ENCODE assay signal across 8 cellular contexts in the genomic region with DNA sequence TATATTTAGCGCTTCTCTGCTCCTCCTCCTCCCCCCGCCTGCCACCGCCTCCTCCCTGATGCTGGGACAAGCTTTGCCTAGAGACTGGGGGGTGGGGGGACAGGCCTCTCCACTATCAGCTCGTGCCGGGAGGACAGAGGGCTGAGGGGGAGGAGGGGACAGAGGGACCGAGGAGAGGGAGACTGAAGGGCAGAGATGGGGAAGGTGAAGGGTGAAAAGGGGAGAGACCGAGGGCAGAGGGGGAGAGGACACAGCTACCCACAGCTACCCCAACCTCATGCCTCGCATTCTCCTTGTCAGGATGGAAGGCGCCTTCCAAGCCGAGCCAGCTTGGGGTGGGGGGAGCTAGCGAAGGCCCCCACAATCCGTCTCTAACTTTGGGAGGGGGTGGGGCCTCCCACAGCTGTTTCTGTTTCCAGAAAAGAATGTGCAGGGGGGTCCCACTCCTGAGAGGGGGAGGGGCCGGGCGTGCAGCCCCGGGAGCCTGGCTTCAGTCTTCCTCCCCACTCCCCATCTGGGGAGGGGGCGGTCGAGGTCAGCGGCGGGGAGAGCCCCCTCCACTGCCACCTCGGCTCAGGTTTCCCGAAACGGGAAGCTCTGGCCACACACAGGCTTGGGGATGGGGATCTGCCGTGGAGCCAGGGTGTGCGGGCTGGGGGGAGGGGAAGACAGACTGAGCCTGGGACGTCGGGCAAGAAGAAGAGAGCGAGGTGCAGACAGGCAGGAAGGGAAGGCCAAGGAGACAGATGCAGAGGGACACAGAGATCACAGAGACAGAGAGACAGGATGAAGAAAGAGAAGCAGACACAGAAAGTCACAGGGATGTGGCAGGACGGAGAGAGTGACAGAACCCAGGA. TPM values are rescaled to one million over a fixed set of nuclear protein-coding genes. Genes with fewer than 3 reads are reported as not detected.
DNase-seq lines count a peak whose midpoint lies in the region; ATAC-seq and TF ChIP-seq lines count a peak whose summit lies in the region.

No MANE protein-coding gene starts in this region.

- 4 to 7% methylated on average over 28 of the region's 28 CpGs for WGBS in heart right ventricle, 2 donors

- no peak for TF ChIP-seq CTCF in heart right ventricle (IDR thresholded peaks at IDR 0.05)

- peaks cover 33% of the 10 kb centered on the region for H3K4me1 Mint-ChIP-seq in activated T-cell treated with anti-CD3 and anti-CD28 coated beads, Interleukin-2, amount 50 U/mL, for 72 hours (ENCODE audit: low read depth)
- H3K4me1 Mint-ChIP-seq in stimulated activated effector memory CD8-positive, alpha-beta T cell treated with anti-CD3 and anti-CD28 coated beads, Interleukin-12 subunit alpha, Interleukin-12 subunit beta, amount 100 ng/mL, for 72 hours, result peaks cover 21% of the 10 kb centered on the region

- no peak overlapping the region for H3K27ac Mint-ChIP-seq in activated T-cell treated with anti-CD3 and anti-CD28 coated beads, Interleukin-2, amount 50 U/mL, for 72 hours
- no peak overlapping the region for H3K27ac Mint-ChIP-seq in stimulated activated effector memory CD8-positive, alpha-beta T cell treated with anti-CD3 and anti-CD28 coated beads, Interleukin-12 subunit alpha, Interleukin-12 subunit beta, amount 100 ng/mL, for 72 hours

- H3K36me3 ChIP-seq in heart right ventricle, result no peaks in the 10 kb centered on the region

- H3K27me3 ChIP-seq in heart right ventricle, result peaks cover 0 to 50% (median 0%) of the 10 kb centered on the region in 7 donors

- no peaks in the 10 kb centered on the region for H3K9me3 Mint-ChIP-seq in activated T-cell treated with anti-CD3 and anti-CD28 coated beads, Interleukin-2, amount 50 U/mL, for 72 hours
- no peaks in the 10 kb centered on the region for H3K9me3 Mint-ChIP-seq in stimulated activated effector memory CD8-positive, alpha-beta T cell treated with anti-CD3 and anti-CD28 coated beads, Interleukin-12 subunit alpha, Interleukin-12 subunit beta, amount 100 ng/mL, for 72 hours

- ATAC-seq in heart right ventricle (peak in 1 of 8 donors; percentile 7), left cardiac atrium (no peak), GM19455 (IDR thresholded peaks at IDR 0.05; ENCODE audit: unreplicated experiment) (no peak), GM18519 (IDR thresholded peaks at IDR 0.05; ENCODE audit: low FRiP score, unreplicated experiment) (no peak), GM19324 (IDR thresholded peaks at IDR 0.05; ENCODE audit: low FRiP score, unreplicated experiment) (no peak)
- no peak for ATAC-seq in activated T-cell treated with anti-CD3 and anti-CD28 coated beads, Interleukin-2, amount 50 U/mL, for 72 hours (replicated peaks in 1 of 2)
- ATAC-seq in stimulated activated effector memory CD8-positive, alpha-beta T cell treated with anti-CD3 and anti-CD28 coated beads, Interleukin-12 subunit alpha, Interleukin-12 subunit beta, amount 100 ng/mL, for 72 hours, result no peak

- DNase-seq in heart right ventricle (peak; percentile 39 to 60), left cardiac atrium (no peak)
- no peak for DNase-seq in activated T-cell treated with anti-CD3 and anti-CD28 coated beads, Interleukin-2, amount 50 U/mL, for 72 hours
- DNase-seq in stimulated activated effector memory CD8-positive, alpha-beta T cell treated with anti-CD3 and anti-CD28 coated beads, Interleukin-12 subunit alpha, Interleukin-12 subunit beta, amount 100 ng/mL, for 72 hours (ENCODE audit: low spot score in 2 of 2), result no peak

- no peaks in the 10 kb centered on the region for H3K9me3 ChIP-seq in heart right ventricle

- H3K4me1 ChIP-seq in heart right ventricle, result peaks cover 3 to 35% (median 21%) of the 10 kb centered on the region in 9 donors

- peak overlapping the region; percentile 65 to 84 for H3K4me3 Mint-ChIP-seq in activated T-cell treated with anti-CD3 and anti-CD28 coated beads, Interleukin-2, amount 50 U/mL, for 72 hours
- H3K4me3 Mint-ChIP-seq in stimulated activated effector memory CD8-positive, alpha-beta T cell treated with anti-CD3 and anti-CD28 coated beads, Interleukin-12 subunit alpha, Interleukin-12 subunit beta, amount 100 ng/mL, for 72 hours, result peak overlapping the region; percentile 59

- peak overlapping the region in 9 of 10 donors; percentile 11 to 83 (median 65) for H3K27ac ChIP-seq in heart right ventricle

- H3K4me3 ChIP-seq in heart right ventricle (peak overlapping the region in 9 of 10 donors; percentile 46 to 87 (median 68)), iPS-11a (ENCODE audit: low read depth, low read length) (peak overlapping the region; percentile 31)

- H3K27me3 Mint-ChIP-seq in activated T-cell treated with anti-CD3 and anti-CD28 coated beads, Interleukin-2, amount 50 U/mL, for 72 hours (ENCODE audit: low read depth), result peaks cover 41% of the 10 kb centered on the region

- intact Hi-C loops in heart right ventricle (cut with DNase I), result loop anchor here in 9 of 10 donors (5.0 to 10.0 kb wide), 6 partner anchors 42 to 135 kb away; no protein-coding TSS in a partner anchor
- intact Hi-C loops in left cardiac atrium (cut with DNase I), result loop anchor here in 1 of 2 donors (10.0 kb wide), 1 partner anchor 45 kb away; no protein-coding TSS in a partner anchor

- no peaks in the 10 kb centered on the region for H3K36me3 Mint-ChIP-seq in activated T-cell treated with anti-CD3 and anti-CD28 coated beads, Interleukin-2, amount 50 U/mL, for 72 hours (ENCODE audit: insufficient read depth in 2 of 2)
- no peaks in the 10 kb centered on the region for H3K36me3 Mint-ChIP-seq in stimulated activated effector memory CD8-positive, alpha-beta T cell treated with anti-CD3 and anti-CD28 coated beads, Interleukin-12 subunit alpha, Interleukin-12 subunit beta, amount 100 ng/mL, for 72 hours

RNA-seq across cellular contexts. Expression of a gene that starts 1.6 kb away (rescaled TPM):
- 10 to 100 TPM in 7 of 10 donors, 1 to 10 TPM in 3; 6.9 to 29.3 (median 14.9) TPM for total RNA-seq in heart right ventricle
- polyA plus RNA-seq in heart right ventricle, result 1 to 10 TPM; 3.9 to 5.0 TPM
- total RNA-seq in left cardiac atrium, result 10 to 100 TPM; 15.1 to 15.4 TPM
- 1 to 10 TPM; 3.4 to 7.0 TPM for total RNA-seq in activated T-cell treated with anti-CD3 and anti-CD28 coated beads, Interleukin-2, amount 50 U/mL, for 72 hours

RNA-seq across cellular contexts. Expression of a gene that starts 23.4 kb away (rescaled TPM):
- 1 to 10 TPM in 2 of 10 donors, not detected in 8; 1.9 to 5.9 TPM for total RNA-seq in heart right ventricle
- polyA plus RNA-seq in heart right ventricle, result not detected
- 1 to 10 TPM in 1 of 2 donors, not detected in 1; 5.2 TPM for total RNA-seq in left cardiac atrium
- total RNA-seq in activated T-cell treated with anti-CD3 and anti-CD28 coated beads, Interleukin-2, amount 50 U/mL, for 72 hours, result 10 to 100 TPM; 24.8 to 29.5 TPM

RNA-seq across cellular contexts. Expression of a gene that starts 34.5 kb away (rescaled TPM):
- total RNA-seq in heart right ventricle (10 to 100 TPM in 1 of 10 donors, 1 to 10 TPM in 9; 1.4 to 13.7 (median 2.6) TPM), left cardiac atrium (10 to 100 TPM in 1 of 2 donors, 1 to 10 TPM in 1; 5.5 to 14.8 TPM)
- polyA plus RNA-seq in heart right ventricle, result 1 to 10 TPM; 5.5 to 8.5 TPM
- total RNA-seq in activated T-cell treated with anti-CD3 and anti-CD28 coated beads, Interleukin-2, amount 50 U/mL, for 72 hours, result 10 to 100 TPM; 32.4 to 47.1 TPM

RNA-seq across cellular contexts. Expression of a gene that starts 57.5 kb away (rescaled TPM):
- total RNA-seq in heart right ventricle, result 10 to 100 TPM; 11.7 to 22.7 (median 12.4) TPM
- polyA plus RNA-seq in heart right ventricle, result 10 to 100 TPM; 15.9 to 19.5 TPM
- 10 to 100 TPM; 14.9 to 18.0 TPM for total RNA-seq in left cardiac atrium
- 10 to 100 TPM; 82.0 to 92.9 TPM for total RNA-seq in activated T-cell treated with anti-CD3 and anti-CD28 coated beads, Interleukin-2, amount 50 U/mL, for 72 hours

RNA-seq across cellular contexts. Expression of a gene that starts 58.2 kb away (rescaled TPM):
- total RNA-seq in heart right ventricle, result 100 to 1,000 TPM; 214 to 488 (median 287) TPM
- 100 to 1,000 TPM; 304 to 370 TPM for polyA plus RNA-seq in heart right ventricle
- 100 to 1,000 TPM; 229 to 241 TPM for total RNA-seq in left cardiac atrium
- 100 to 1,000 TPM; 292 to 300 TPM for total RNA-seq in activated T-cell treated with anti-CD3 and anti-CD28 coated beads, Interleukin-2, amount 50 U/mL, for 72 hours

Comparison
In these comparisons a context has a peak if more than half of its experiments do, and no peak if none do; other contexts are left out.
1. DNase-seq: peak in heart right ventricle (2 of 2); none in left cardiac atrium (single experiment), activated T-cell treated with anti-CD3 and anti-CD28 coated beads, Interleukin-2, amount 50 U/mL, for 72 hours (0 of 2) and stimulated activated effector memory CD8-positive, alpha-beta T cell treated with anti-CD3 and anti-CD28 coated beads, Interleukin-12 subunit alpha, Interleukin-12 subunit beta, amount 100 ng/mL, for 72 hours (0 of 2).